ENCODE assay signal across 8 cellular contexts in the genomic region with DNA sequence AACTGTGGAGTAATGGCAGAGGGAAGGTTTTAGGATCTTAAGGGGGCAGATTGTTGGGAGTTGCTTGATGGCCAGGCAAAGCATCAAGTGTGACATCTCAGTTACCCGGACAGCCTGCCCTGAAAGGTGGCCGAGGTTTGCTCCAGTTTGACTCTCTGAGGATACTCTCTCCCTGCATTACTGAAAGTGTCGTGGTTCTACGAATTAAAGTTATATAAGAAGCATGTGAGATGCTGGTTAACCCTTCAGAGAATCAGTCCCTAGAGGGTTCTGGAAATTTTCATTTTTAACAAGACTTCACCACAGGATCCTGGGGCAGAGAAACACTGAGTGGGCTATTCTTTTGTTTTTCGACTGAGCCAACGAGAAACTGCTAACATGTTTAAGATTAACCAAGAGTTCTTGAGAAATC. TPM values are rescaled to one million over a fixed set of nuclear protein-coding genes. Genes with fewer than 3 reads are reported as not detected.
DNase-seq lines count a peak whose midpoint lies in the region; ATAC-seq and TF ChIP-seq lines count a peak whose summit lies in the region.

No MANE protein-coding gene starts in this region.

- H3K4me3 Mint-ChIP-seq in CD4-positive, alpha-beta T cell = peak overlapping the region; percentile 87
- peak overlapping the region; percentile 98 for H3K4me3 Mint-ChIP-seq in HFFc6

- CTCF ChIA-PET in CD4-positive, alpha-beta T cell (lab: Charles Lee) = no interaction called here

- no peaks in the 10 kb centered on the region for H3K9me3 Mint-ChIP-seq in CD4-positive, alpha-beta T cell
- no peaks in the 10 kb centered on the region for H3K9me3 Mint-ChIP-seq in HFFc6

- H3K9me3 ChIP-seq in CD4-positive, alpha-beta T cell (ENCODE audit: control insufficient read depth, low read length) = no peaks in the 10 kb centered on the region
- H3K9me3 ChIP-seq in body of pancreas (no peaks in the 10 kb centered on the region), mesodermal cell (ENCODE audit: control insufficient read depth, low read length) (no peaks in the 10 kb centered on the region)

- H3K27ac Mint-ChIP-seq in CD4-positive, alpha-beta T cell = peak overlapping the region; percentile 91
- H3K27ac Mint-ChIP-seq in HFFc6 = peak overlapping the region; percentile 100

- TF ChIP-seq POLR2A in body of pancreas (IDR thresholded peaks at IDR 0.05) = no peak
- TF ChIP-seq POLR2A in GM18505 (IDR thresholded peaks at IDR 0.05; ENCODE audit: borderline replicate concordance, extremely low read depth, insufficient read depth, insufficient read length) = no peak

- ATAC-seq in CD4-positive, alpha-beta T cell (ENCODE audit: poor library complexity) = peak; percentile 1
- no peak for ATAC-seq in body of pancreas
- no peak for ATAC-seq in GM21717 (IDR thresholded peaks at IDR 0.05; ENCODE audit: unreplicated experiment)
- ATAC-seq in GM18505 (IDR thresholded peaks at IDR 0.05; ENCODE audit: unreplicated experiment) = no peak

- 41 to 43% methylated on average over 6 of the region's 6 CpGs for WGBS in body of pancreas, 2 donors
- 60 to 90% methylated on average over 1 to 4 of the region's 6 CpGs for WGBS in mesodermal cell (ENCODE audit: insufficient coverage in 2 of 2), 2 experiments

- H3K36me3 Mint-ChIP-seq in CD4-positive, alpha-beta T cell (ENCODE audit: low read depth) = peaks cover 41% of the 10 kb centered on the region
- peaks cover 16% of the 10 kb centered on the region; the same call in 1 of the 2 replicates for H3K36me3 Mint-ChIP-seq in HFFc6 (ENCODE audit: low read depth)

- H3K36me3 ChIP-seq in body of pancreas (replicated peaks in 1 of 2; ENCODE audit: insufficient read depth in 1 of 2, low read depth in 2 of 2) (no peaks in the 10 kb centered on the region), mesodermal cell (ENCODE audit: control insufficient read depth, insufficient read depth, low read length) (peaks cover 15% of the 10 kb centered on the region)

- H3K27ac ChIP-seq in CD4-positive, alpha-beta T cell (ENCODE audit: low read depth, low read length) = peak overlapping the region; percentile 100
- H3K27ac ChIP-seq in body of pancreas = peak overlapping the region; percentile 97 to 100 (median 99)
- H3K27ac ChIP-seq in mesodermal cell (ENCODE audit: low read depth, low read length, severe bottlenecking) = peak overlapping the region; percentile 100

- H3K27me3 Mint-ChIP-seq in CD4-positive, alpha-beta T cell = no peaks in the 10 kb centered on the region
- H3K27me3 Mint-ChIP-seq in HFFc6 (ENCODE audit: insufficient read depth) = no peaks in the 10 kb centered on the region

- TF ChIP-seq CTCF in CD4-positive, alpha-beta T cell (IDR thresholded peaks at IDR 0.05) = no peak
- TF ChIP-seq CTCF in HFFc6 (IDR thresholded peaks at IDR 0.05) (no peak), body of pancreas (IDR thresholded peaks at IDR 0.05) (no peak)

- intact Hi-C loops in CD4-positive, alpha-beta T cell (cut with DNase I, micrococcal nuclease) = loop anchor here (5.0 to 10.0 kb wide), 5 partner anchors 40 to 1942 kb away; partner anchors contain the start of genes DIPK1A (in 1 of the 2) and RPL5 (in 1 of the 2)
- intact Hi-C loops in body of pancreas (cut with DNase I) = no loop called here

- no peaks in the 10 kb centered on the region for H3K27me3 ChIP-seq in CD4-positive, alpha-beta T cell (ENCODE audit: control insufficient read depth, insufficient read depth, low read length)
- no peaks in the 10 kb centered on the region for H3K27me3 ChIP-seq in body of pancreas

- H3K4me1 Mint-ChIP-seq in CD4-positive, alpha-beta T cell (ENCODE audit: low read depth) = peaks cover 70% of the 10 kb centered on the region
- H3K4me1 Mint-ChIP-seq in HFFc6 (ENCODE audit: low read depth) = peaks cover 39% of the 10 kb centered on the region

- no peak for DNase-seq in CD4-positive, alpha-beta T cell
- DNase-seq in HFFc6 (no peak), body of pancreas (no peak), SKM-1 treated with dmso at 0.1 percent for 144 hours (lab: John Stamatoyannopoulos, UW; ENCODE audit: unreplicated experiment) (no peak), NCI-H774 (lab: John Stamatoyannopoulos, UW) (no peak)

- peaks cover 36% of the 10 kb centered on the region for H3K4me1 ChIP-seq in body of pancreas
- H3K4me1 ChIP-seq in mesodermal cell (ENCODE audit: control insufficient read depth, insufficient read depth, low read length, poor library complexity, severe bottlenecking) = peaks cover 6% of the 10 kb centered on the region

- no peak overlapping the region for H3K4me3 ChIP-seq in body of pancreas
- peak overlapping the region; percentile 93 for H3K4me3 ChIP-seq in mesodermal cell (ENCODE audit: extremely low read depth, insufficient read depth, low read length, poor library complexity, severe bottlenecking)

- POLR2A ChIA-PET in CD4-positive, alpha-beta T cell (lab: Charles Lee) = interaction anchor here (0.7 to 2.2 kb wide), 7 partner anchors 9 to 1058 kb away, joined by 3 to 13 read pairs (median 4); no protein-coding TSS in a partner anchor

RNA-seq across cellular contexts. Expression of gene ZNF644, which starts 0.7 kb away (rescaled TPM):
- total RNA-seq in CD4-positive, alpha-beta T cell = 100 to 1,000 TPM in 1 of 2 experiments, 10 to 100 TPM in 1; 93.3 to 101 TPM
- 10 to 100 TPM; 27.3 to 33.2 (median 30.9) TPM for total RNA-seq in HFFc6 (2021; fragmentation: NEBNext Ultra II Directional; extraction: Animal tissue kit (Norgen Biotek cat#: 25700))
- total RNA-seq in body of pancreas = 10 to 100 TPM; 41.0 to 47.1 TPM
- polyA plus RNA-seq in mesodermal cell (2013, experiment 1 of 2) = 63.0 TPM
- 65.8 TPM for polyA plus RNA-seq in mesodermal cell (2013, experiment 2 of 2)
